ENCODE assay signal across 19 cellular contexts in genomic region chr2:74301262-74301661, GRCh38.
"Had no signal": no experiment of that assay in that cellular context is flagged by ENCODE, and none has a peak within 500 bp of the region (broad histone marks: within the 10 kb centered on the region; RNA-seq: fewer than 3 reads in every experiment).

No MANE protein-coding gene starts in this region.

- H3K4me1 ChIP-seq: SJSA1 had no signal

- H3K4me3 ChIP-seq: SJSA1, SK-N-MC had no signal

- H3K27me3 ChIP-seq: SJSA1 had no signal

- DNase-seq: KBM-7, MV-4-11, NCI-H1048, NCI-H1105, NCI-H1436 treated with DMSO at 0.1 percent for 48 hours, NCI-H187, NCI-H2029, NCI-H2081 treated with DMSO at 0.1 percent for 48 hours, NCI-H2171, NCI-H226, NCI-H446, NCI-H510A, NCI-H524 treated with DMSO at 0.1 percent for 48 hours, NCI-H82, Right ventricle myocardium superior, RPMI8226, SIG-M5 had no signal

- H3K36me3 ChIP-seq: SJSA1 had no signal

- H3K27ac ChIP-seq: SJSA1, SK-N-MC had no signal
